In the genomic region with DNA sequence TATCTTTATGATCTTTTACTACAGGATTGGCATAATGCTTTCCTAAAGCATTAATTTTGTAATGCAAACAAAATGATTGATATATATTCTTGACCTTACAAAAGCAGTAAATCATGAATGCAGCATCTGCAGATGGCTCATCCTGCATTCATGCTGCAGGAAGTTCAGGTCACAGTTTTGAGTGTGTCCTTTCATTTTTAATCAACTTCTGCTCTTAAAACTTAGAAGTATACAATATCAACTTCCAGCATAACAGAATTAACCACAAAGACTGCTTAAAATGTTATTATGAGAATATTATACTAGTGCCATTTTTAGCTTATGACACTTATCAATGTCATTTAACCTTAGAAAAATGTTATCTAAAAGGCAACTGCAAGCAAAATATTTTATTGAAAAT, we compare ENCODE assay signal across 23 cellular contexts. TPM values are rescaled to one million over a fixed set of nuclear protein-coding genes. Genes with fewer than 3 reads are reported as not detected.
A peak's percentile ranks its signal among the peaks of the same experiment; 100 is the strongest.
DNase-seq lines count a peak whose midpoint lies in the region; ATAC-seq and TF ChIP-seq lines count a peak whose summit lies in the region.
"Had no signal": no experiment of that assay in that cellular context is flagged by ENCODE, and none has a peak within 500 bp of the region (broad histone marks: within the 10 kb centered on the region; RNA-seq: fewer than 3 reads in every experiment).

No MANE protein-coding gene starts in this region.

- BruUV-seq in IMR-90 (replicated peaks; lab: Mats Ljungman, UMichigan) = no TSS peak

- peaks cover 2% of the 10 kb centered on the region; the same call in 1 of the 2 replicates for H3K36me3 ChIP-seq in IMR-90 (ENCODE audit: control insufficient read depth, insufficient read depth, low read length)
- H3K36me3 ChIP-seq: breast epithelium had no signal

- no peak overlapping the region for H3K18ac ChIP-seq in IMR-90 (ENCODE audit: low read depth, low read length)

- intact Hi-C loops in IMR-90 (cut with micrococcal nuclease) = no loop called here

- no peak for TF ChIP-seq RAD21 in IMR-90 (IDR thresholded peaks at IDR 0.05; ENCODE audit: low read length)

- ATAC-seq in GM19043 (IDR thresholded peaks at IDR 0.05; ENCODE audit: low read depth, unreplicated experiment) = peak; percentile 67
- peak; percentile 41 for ATAC-seq in HG02798 (IDR thresholded peaks at IDR 0.05; ENCODE audit: poor library complexity, unreplicated experiment)
- ATAC-seq in IMR-90 (ENCODE audit: low read depth) = peak; percentile 36; the same call in 1 of the 2 replicates
- no peak for ATAC-seq in esophagus mucosa
- ATAC-seq: activated CD8-positive, alpha-beta T cell treated with anti-CD3 and anti-CD28 coated beads for 36 hours; activated T-cell treated with anti-CD3 and anti-CD28 coated beads, Interleukin-2, amount 50 U/mL, for 72 hours; HepG2; natural killer cell treated with Interleukin-12 subunit alpha and Interleukin-12 subunit beta and Interleukin-15 and Interleukin-18, amount 100 ng/mL, for 72 hours; PC-3; stimulated activated effector memory CD8-positive, alpha-beta T cell treated with anti-CD3 and anti-CD28 coated beads, Interleukin-12 subunit alpha, Interleukin-12 subunit beta, amount 100 ng/mL, for 72 hours had no signal

- H2BK5ac ChIP-seq in IMR-90 (ENCODE audit: low read depth, low read length, poor library complexity, severe bottlenecking) = peak overlapping the region; percentile 40

- in situ Hi-C loops in IMR-90 (cut with MboI; ENCODE audit: low sequenced_read_pairs) = no loop called here

- no peak overlapping the region for H2BK15ac ChIP-seq in IMR-90 (ENCODE audit: low read depth, low read length)

- 0 out of 2 replicates have a peak overlapping the region, but pooled peaks have one; percentile 44 for H3K14ac ChIP-seq in IMR-90 (replicated peaks; ENCODE audit: low read depth, low read length)

- H3K79me1 ChIP-seq in IMR-90 (ENCODE audit: low read depth in 1 of 2, low read length in 2 of 2) = no peaks in the 10 kb centered on the region

- no peak for TF ChIP-seq CTCF in IMR-90 (conservative IDR thresholded peaks at IDR 0.05; ENCODE audit: low read depth, low read length)

- peak overlapping the region; percentile 41; the same call in 1 of the 2 replicates for H3K4ac ChIP-seq in IMR-90 (ENCODE audit: low read depth, low read length)

- peak overlapping the region; percentile 51; the same call in 1 of the 2 replicates for H2BK20ac ChIP-seq in IMR-90 (ENCODE audit: low read depth, low read length)

- peak overlapping the region; percentile 70 for H2BK120ac ChIP-seq in IMR-90 (ENCODE audit: low read depth, low read length)

- POLR2A ChIA-PET in IMR-90 (lab: Charles Lee; ENCODE audit: unreplicated experiment) = no interaction called here

- no peak overlapping the region for H3K27ac ChIP-seq in IMR-90 (ENCODE audit: insufficient read depth, low read length)
- H3K27ac ChIP-seq: breast epithelium, esophagus muscularis mucosa, tibial nerve had no signal

- peak; percentile 61 for DNase-seq in EH (ENCODE audit: low read depth)
- DNase-seq in IMR-90 = peak; percentile 33
- no peak for DNase-seq in kidney glomerular epithelial cell (lab: John Stamatoyannopoulos, UW)
- no peak for DNase-seq in stimulated activated naive CD4-positive, alpha-beta T cell treated with Interleukin-2 at 50 U/mL for 16 hours (lab: John Stamatoyannopoulos, UW)
- no peak for DNase-seq in mucosa of gallbladder (ENCODE audit: low spot score)
- DNase-seq: activated CD8-positive, alpha-beta T cell treated with anti-CD3 and anti-CD28 coated beads for 36 hours; activated T-cell treated with anti-CD3 and anti-CD28 coated beads, Interleukin-2, amount 50 U/mL, for 72 hours; C1 segment of cervical spinal cord; glutamatergic neuron; immature natural killer cell; NCI-H2029 treated with DMSO at 0.1 percent for 48 hours; NCI-H526; PC-3 had no signal

- H4K5ac ChIP-seq in IMR-90 (ENCODE audit: low read depth, low read length) = no peak overlapping the region

- CTCF ChIA-PET in IMR-90 (lab: Yijun Ruan, JAX) = interaction anchor here (1.0 kb wide), 1 partner anchor 14 kb away, joined by 3 read pairs; no protein-coding TSS in a partner anchor

- H2AK9ac ChIP-seq in IMR-90 (replicated peaks; ENCODE audit: low read depth, low read length, poor library complexity) = no peak overlapping the region

- H3K4me2 ChIP-seq in IMR-90 (ENCODE audit: low read depth, low read length) = no peak overlapping the region
- H3K4me2 ChIP-seq: smooth muscle cell had no signal

- H3K4me3 ChIP-seq in IMR-90 (ENCODE audit: insufficient read depth, low read depth, low read length) = no peak overlapping the region
- H3K4me3 ChIP-seq: breast epithelium, esophagus muscularis mucosa, smooth muscle cell, tibial nerve had no signal

- no peak overlapping the region for H3K56ac ChIP-seq in IMR-90 (ENCODE audit: extremely low read depth, insufficient read depth, low read length)

- H3K9me1 ChIP-seq in IMR-90 (ENCODE audit: insufficient read depth, low read length) = no peaks in the 10 kb centered on the region

- no peaks in the 10 kb centered on the region for H4K20me1 ChIP-seq in IMR-90 (ENCODE audit: insufficient read depth, low read length)

- TF ChIP-seq POLR2A in IMR-90 (IDR thresholded peaks at IDR 0.05; ENCODE audit: low read depth, low read length) = no peak

- H2AK5ac ChIP-seq in IMR-90 (ENCODE audit: low read depth, low read length) = no peak overlapping the region

- H4K8ac ChIP-seq in IMR-90 (ENCODE audit: low read depth in 2 of 2, low read length in 2 of 2) = peak overlapping the region in 1 of 2 experiments; percentile 13; a peak in 1 of 4 replicates

- no peaks in the 10 kb centered on the region for H3K27me3 ChIP-seq in IMR-90 (ENCODE audit: control insufficient read depth, insufficient read depth, low read length)
- H3K27me3 ChIP-seq: breast epithelium, esophagus muscularis mucosa, tibial nerve had no signal

- no peak overlapping the region for H4K91ac ChIP-seq in IMR-90 (ENCODE audit: insufficient read depth, low read depth, low read length)

- no peak overlapping the region for H2AFZ ChIP-seq in IMR-90 (replicated peaks; ENCODE audit: low read length, poor library complexity)

- H3K9ac ChIP-seq in IMR-90 (ENCODE audit: low read depth, low read length) = no peak overlapping the region

- no peaks in the 10 kb centered on the region for H3K9me3 ChIP-seq in IMR-90 (ENCODE audit: control insufficient read depth, insufficient read depth, low read length)
- H3K9me3 ChIP-seq: breast epithelium, esophagus muscularis mucosa, tibial nerve had no signal

- dilution Hi-C loops in IMR-90 (cut with HindIII; ENCODE audit: low sequenced_read_pairs, unreplicated experiment) = no loop called here

- H3K23ac ChIP-seq in IMR-90 (ENCODE audit: low read depth, low read length) = peak overlapping the region; percentile 64; the same call in 1 of the 2 replicates

- no peaks in the 10 kb centered on the region for H3K4me1 ChIP-seq in IMR-90 (ENCODE audit: control insufficient read depth, insufficient read depth, low read length)
- H3K4me1 ChIP-seq: breast epithelium, tibial nerve had no signal

TF ChIP-seq in IMR-90, 13 proteins besides CTCF, POLR2A, EP300 and RAD21:
- TF ChIP-seq RFX5 (IDR thresholded peaks at IDR 0.05; ENCODE audit: low read depth, low read length) = no peak
- TF ChIP-seq MAFK (IDR thresholded peaks at IDR 0.05; ENCODE audit: low read depth, low read length) = no peak
- TF ChIP-seq, protein P1, sequence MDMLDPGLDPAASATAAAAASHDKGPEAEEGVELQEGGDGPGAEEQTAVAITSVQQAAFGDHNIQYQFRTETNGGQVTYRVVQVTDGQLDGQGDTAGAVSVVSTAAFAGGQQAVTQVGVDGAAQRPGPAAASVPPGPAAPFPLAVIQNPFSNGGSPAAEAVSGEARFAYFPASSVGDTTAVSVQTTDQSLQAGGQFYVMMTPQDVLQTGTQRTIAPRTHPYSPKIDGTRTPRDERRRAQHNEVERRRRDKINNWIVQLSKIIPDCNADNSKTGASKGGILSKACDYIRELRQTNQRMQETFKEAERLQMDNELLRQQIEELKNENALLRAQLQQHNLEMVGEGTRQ (IDR thresholded peaks at IDR 0.05; ENCODE audit: low read depth, low read length) = no peak
- TF ChIP-seq, protein P2, sequence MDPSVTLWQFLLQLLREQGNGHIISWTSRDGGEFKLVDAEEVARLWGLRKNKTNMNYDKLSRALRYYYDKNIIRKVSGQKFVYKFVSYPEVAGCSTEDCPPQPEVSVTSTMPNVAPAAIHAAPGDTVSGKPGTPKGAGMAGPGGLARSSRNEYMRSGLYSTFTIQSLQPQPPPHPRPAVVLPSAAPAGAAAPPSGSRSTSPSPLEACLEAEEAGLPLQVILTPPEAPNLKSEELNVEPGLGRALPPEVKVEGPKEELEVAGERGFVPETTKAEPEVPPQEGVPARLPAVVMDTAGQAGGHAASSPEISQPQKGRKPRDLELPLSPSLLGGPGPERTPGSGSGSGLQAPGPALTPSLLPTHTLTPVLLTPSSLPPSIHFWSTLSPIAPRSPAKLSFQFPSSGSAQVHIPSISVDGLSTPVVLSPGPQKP (IDR thresholded peaks at IDR 0.05; ENCODE audit: borderline replicate concordance, low read depth, low read length) = no peak
- no peak for TF ChIP-seq NFE2L2 (IDR thresholded peaks at IDR 0.05; ENCODE audit: low read depth, low read length)
- TF ChIP-seq MAZ (IDR thresholded peaks at IDR 0.05; ENCODE audit: borderline replicate concordance, low read depth, low read length) = no peak
- no peak for TF ChIP-seq SMC3 (IDR thresholded peaks at IDR 0.05; ENCODE audit: low read depth, low read length)
- TF ChIP-seq FOS (IDR thresholded peaks at IDR 0.05; ENCODE audit: low read depth, low read length) = no peak
- TF ChIP-seq MXI1 (IDR thresholded peaks at IDR 0.05; ENCODE audit: borderline replicate concordance, low read depth, low read length) = no peak

RNA-seq across cellular contexts. Expression of a gene that starts 54.0 kb away (rescaled TPM):
- 13.1 and 23.6 TPM in 2 replicates for total RNA-seq in IMR-90 (2012; rRNA removed)
- 6.2 and 9.2 TPM in 2 replicates for polyA plus RNA-seq in IMR-90 (2012; rRNA removed)
- 3.5 and 4.7 TPM in 2 replicates for polyA plus RNA-seq in IMR-90 (2012; cell fraction: cytosol; rRNA removed)
- polyA plus RNA-seq in IMR-90 (2012; cell fraction: nucleus; rRNA removed; ENCODE audit: low replicate concordance) = 2.2 and 7.3 TPM in 2 replicates
- total RNA-seq in esophagus mucosa = 8.4 TPM
- 8.2 TPM for total RNA-seq in mucosa of gallbladder

Comparison
In these comparisons a context has a peak if more than half of its experiments do, and no peak if none do; other contexts are left out.
1. DNase-seq: peak in EH (single experiment) and IMR-90 (single experiment); none in kidney glomerular epithelial cell (single experiment), stimulated activated naive CD4-positive, alpha-beta T cell treated with Interleukin-2 at 50 U/mL for 16 hours (single experiment) and mucosa of gallbladder (single experiment).